2 cellular contexts compared by ENCODE assay signal in genomic region chr20:5918856-5919633, GRCh38.
TF ChIP-seq lines count a peak whose summit lies in the region.

No MANE protein-coding gene starts in this region.

TF ChIP-seq in Ishikawa, 13 proteins besides CTCF, POLR2A, EP300 and RAD21:
- TF ChIP-seq FOXM1 (IDR thresholded peaks at IDR 0.05; ENCODE audit: borderline replicate concordance, low read depth), result no peak
- 0 out of 2 replicates have a peak, but pooled peaks have one; percentile 18 for TF ChIP-seq MAX (IDR thresholded peaks at IDR 0.05)

TF ChIP-seq in HepG2, 621 proteins besides CTCF, POLR2A, EP300 and RAD21:
- TF ChIP-seq PRDM10 (CRISPR knock-in tag; IDR thresholded peaks at IDR 0.05; ENCODE audit: low read depth), result 0 out of 2 replicates have a peak, but pooled peaks have one; percentile 27
- peak; percentile 87 for TF ChIP-seq FOSL2 (CRISPR knock-in tag; IDR thresholded peaks at IDR 0.05)
- no peak for TF ChIP-seq JUNB (CRISPR knock-in tag; IDR thresholded peaks at IDR 0.05; ENCODE audit: borderline replicate concordance)
- 0 out of 2 replicates have a peak, but pooled peaks have one; percentile 17 for TF ChIP-seq SAP130 (CRISPR knock-in tag; IDR thresholded peaks at IDR 0.05; ENCODE audit: low read depth)
- TF ChIP-seq GABPA (IDR thresholded peaks at IDR 0.05; ENCODE audit: low read depth, low read length), result no peak
- TF ChIP-seq GABPA (CRISPR knock-in tag; IDR thresholded peaks at IDR 0.05; ENCODE audit: low read depth), result peak; percentile 48; the same call in 1 of the 2 replicates
- TF ChIP-seq SSRP1 (CRISPR knock-in tag; IDR thresholded peaks at IDR 0.05), result 0 out of 2 replicates have a peak, but pooled peaks have one; percentile 29
- 0 out of 2 replicates have a peak, but pooled peaks have one; percentile 32 for TF ChIP-seq ZNF354B (CRISPR knock-in tag; IDR thresholded peaks at IDR 0.05)
- TF ChIP-seq ETV5 (CRISPR knock-in tag; IDR thresholded peaks at IDR 0.05; ENCODE audit: borderline replicate concordance), result peak; percentile 83; the same call in 1 of the 2 replicates
- no peak for TF ChIP-seq ZBTB10 (CRISPR knock-in tag; IDR thresholded peaks at IDR 0.05; ENCODE audit: borderline replicate concordance)
- no peak for TF ChIP-seq PHB2 (IDR thresholded peaks at IDR 0.05; ENCODE audit: partially characterized antibody)
- TF ChIP-seq MIER2 (CRISPR knock-in tag; IDR thresholded peaks at IDR 0.05), result 0 out of 2 replicates have a peak, but pooled peaks have one; percentile 9
TF ChIP-seq in HepG2: peak in this region for 8.
